8 cellular contexts compared by ENCODE assay signal in genomic region chr22:50731811-50732624, GRCh38. TPM values are rescaled to one million over a fixed set of nuclear protein-coding genes. Genes with fewer than 3 reads are reported as not detected.
DNase-seq lines count a peak whose midpoint lies in the region; ATAC-seq and TF ChIP-seq lines count a peak whose summit lies in the region.

No MANE protein-coding gene starts in this region.

- TF ChIP-seq POLR2A in GM18505 (IDR thresholded peaks at IDR 0.05; ENCODE audit: borderline replicate concordance, extremely low read depth, insufficient read depth, insufficient read length), result no peak

- H3K27me3 Mint-ChIP-seq in endothelial cell (ENCODE audit: unreplicated experiment), result peaks cover 63% of the 10 kb centered on the region
- H3K27me3 Mint-ChIP-seq in naive thymus-derived CD8-positive, alpha-beta T cell, result no peaks in the 10 kb centered on the region
- H3K27me3 Mint-ChIP-seq in stimulated activated naive CD8-positive, alpha-beta T cell treated with anti-CD3 and anti-CD28 coated beads, Interleukin-15, amount 100 ng/mL, for 72 hours, result no peaks in the 10 kb centered on the region

- peaks cover 41% of the 10 kb centered on the region for H3K36me3 Mint-ChIP-seq in endothelial cell (ENCODE audit: low read depth, unreplicated experiment)
- no peaks in the 10 kb centered on the region for H3K36me3 Mint-ChIP-seq in naive thymus-derived CD8-positive, alpha-beta T cell

- DNase-seq in NCI-H460 (ENCODE audit: extremely low read depth, low read depth) (peak; percentile 36), endothelial cell (ENCODE audit: low spot score) (no peak), KG1 (lab: John Stamatoyannopoulos, UW) (no peak)
- DNase-seq in activated CD8-positive, alpha-beta memory T cell treated with anti-CD3 and anti-CD28 coated beads for 1 hour (ENCODE audit: extremely low read depth in 1 of 2, low read depth in 1 of 2), result peak; percentile 11 to 38
- peak; percentile 35 to 79 (median 50) for DNase-seq in naive thymus-derived CD8-positive, alpha-beta T cell
- peak; percentile 44 to 53 for DNase-seq in stimulated activated naive CD8-positive, alpha-beta T cell treated with anti-CD3 and anti-CD28 coated beads, Interleukin-15, amount 100 ng/mL, for 72 hours

- H3K4me3 Mint-ChIP-seq in endothelial cell (ENCODE audit: unreplicated experiment), result peak overlapping the region; percentile 76
- H3K4me3 Mint-ChIP-seq in naive thymus-derived CD8-positive, alpha-beta T cell, result no peak overlapping the region
- H3K4me3 Mint-ChIP-seq in stimulated activated naive CD8-positive, alpha-beta T cell treated with anti-CD3 and anti-CD28 coated beads, Interleukin-15, amount 100 ng/mL, for 72 hours, result no peak overlapping the region

- H3K4me1 Mint-ChIP-seq in endothelial cell (ENCODE audit: unreplicated experiment), result peaks cover 17% of the 10 kb centered on the region
- H3K4me1 Mint-ChIP-seq in naive thymus-derived CD8-positive, alpha-beta T cell, result peaks cover 2 to 12% (median 6%) of the 10 kb centered on the region in 4 donors
- no peaks in the 10 kb centered on the region for H3K4me1 Mint-ChIP-seq in stimulated activated naive CD8-positive, alpha-beta T cell treated with anti-CD3 and anti-CD28 coated beads, Interleukin-15, amount 100 ng/mL, for 72 hours

- peak; percentile 98 to 99 for ATAC-seq in naive thymus-derived CD8-positive, alpha-beta T cell
- peak; percentile 84 for ATAC-seq in stimulated activated naive CD8-positive, alpha-beta T cell treated with anti-CD3 and anti-CD28 coated beads, Interleukin-15, amount 100 ng/mL, for 72 hours
- ATAC-seq in GM18505 (IDR thresholded peaks at IDR 0.05; ENCODE audit: unreplicated experiment), result no peak

- POLR2A ChIA-PET in naive thymus-derived CD8-positive, alpha-beta T cell (lab: Charles Lee), result interaction anchor here (1.6 kb wide), 1 partner anchor 25 kb away, joined by 7 read pairs; no protein-coding TSS in a partner anchor

- no peaks in the 10 kb centered on the region for H3K9me3 Mint-ChIP-seq in endothelial cell (ENCODE audit: unreplicated experiment)
- no peaks in the 10 kb centered on the region for H3K9me3 Mint-ChIP-seq in naive thymus-derived CD8-positive, alpha-beta T cell
- H3K9me3 Mint-ChIP-seq in stimulated activated naive CD8-positive, alpha-beta T cell treated with anti-CD3 and anti-CD28 coated beads, Interleukin-15, amount 100 ng/mL, for 72 hours, result no peaks in the 10 kb centered on the region

- H3K27ac Mint-ChIP-seq in endothelial cell (ENCODE audit: unreplicated experiment), result peak overlapping the region; percentile 72
- peak overlapping the region in 2 of 10 donors; percentile 48 to 66 for H3K27ac Mint-ChIP-seq in naive thymus-derived CD8-positive, alpha-beta T cell
- H3K27ac Mint-ChIP-seq in stimulated activated naive CD8-positive, alpha-beta T cell treated with anti-CD3 and anti-CD28 coated beads, Interleukin-15, amount 100 ng/mL, for 72 hours, result peak overlapping the region in 1 of 2 donors; percentile 33

- TF ChIP-seq CTCF in GM12874 (IDR thresholded peaks at IDR 0.05; ENCODE audit: insufficient read depth, low read depth, low read length) (peak; percentile 84), endothelial cell (IDR thresholded peaks at IDR 0.05; ENCODE audit: unreplicated experiment) (peak; percentile 56)

RNA-seq across cellular contexts. Expression of gene ACR, which starts 6.0 kb away (rescaled TPM):
- not detected in 2 replicates for total RNA-seq in NCI-H460 (2014; rRNA removed; shearing (Covaris generic))
- polyA plus RNA-seq in NCI-H460 (2014; cell fraction: nucleus; rRNA removed), result not detected in 2 replicates
- 2.8 TPM for total RNA-seq in endothelial cell (ENCODE audit: unreplicated experiment)
- not detected for total RNA-seq in naive thymus-derived CD8-positive, alpha-beta T cell
- not detected for polyA plus RNA-seq in naive thymus-derived CD8-positive, alpha-beta T cell

RNA-seq across cellular contexts. Expression of gene RABL2B, which starts 51.4 kb away (rescaled TPM):
- total RNA-seq in NCI-H460 (2014; rRNA removed; shearing (Covaris generic)), result 14.7 and 17.4 TPM in 2 replicates
- 16.0 and 22.2 TPM in 2 replicates for polyA plus RNA-seq in NCI-H460 (2014; cell fraction: nucleus; rRNA removed)
- total RNA-seq in endothelial cell (ENCODE audit: unreplicated experiment), result 31.1 TPM
- total RNA-seq in naive thymus-derived CD8-positive, alpha-beta T cell, result 10 to 100 TPM; 70.2 to 71.9 TPM
- polyA plus RNA-seq in naive thymus-derived CD8-positive, alpha-beta T cell, result 10 to 100 TPM; 22.0 to 26.3 (median 22.1) TPM

RNA-seq across cellular contexts. Expression of gene SHANK3, which starts 59.4 kb away (rescaled TPM):
- 0.98 and 1.2 TPM in 2 replicates for total RNA-seq in NCI-H460 (2014; rRNA removed; shearing (Covaris generic))
- polyA plus RNA-seq in NCI-H460 (2014; cell fraction: nucleus; rRNA removed), result 1.6 and 2.6 TPM in 2 replicates
- total RNA-seq in endothelial cell (ENCODE audit: unreplicated experiment), result 223 TPM
- under 1 TPM in 1 of 2 experiments, not detected in 1; 0.05 TPM for total RNA-seq in naive thymus-derived CD8-positive, alpha-beta T cell
- polyA plus RNA-seq in naive thymus-derived CD8-positive, alpha-beta T cell, result not detected

Comparison
In these comparisons a context has a peak if more than half of its experiments do, and no peak if none do; other contexts are left out.
1. DNase-seq: peak in NCI-H460 (single experiment), activated CD8-positive, alpha-beta memory T cell treated with anti-CD3 and anti-CD28 coated beads for 1 hour (2 of 2), naive thymus-derived CD8-positive, alpha-beta T cell (10 of 10) and stimulated activated naive CD8-positive, alpha-beta T cell treated with anti-CD3 and anti-CD28 coated beads, Interleukin-15, amount 100 ng/mL, for 72 hours (2 of 2); none in endothelial cell (single experiment) and KG1 (single experiment).
2. RNA of gene SHANK3, which starts 59.4 kb away (total RNA-seq): 223 TPM in endothelial cell (single experiment); 0.98 to 1.2 TPM in NCI-H460 and 0.05 TPM in naive thymus-derived CD8-positive, alpha-beta T cell; every median in the first group is over 100 times any median in the second.